ENCODE assay signal across 6 cellular contexts in genomic region chr5:8553364-8553763, GRCh38.
"Had no signal": no experiment of that assay in that cellular context is flagged by ENCODE, and none has a peak within 500 bp of the region (broad histone marks: within the 10 kb centered on the region; RNA-seq: fewer than 3 reads in every experiment).

No MANE protein-coding gene starts in this region.

- DNase-seq: GM23248, GOT3, H7, HFFc6, KBM-7 had no signal

- FAIRE-seq: HepG2 had no signal
